In the genomic region with DNA sequence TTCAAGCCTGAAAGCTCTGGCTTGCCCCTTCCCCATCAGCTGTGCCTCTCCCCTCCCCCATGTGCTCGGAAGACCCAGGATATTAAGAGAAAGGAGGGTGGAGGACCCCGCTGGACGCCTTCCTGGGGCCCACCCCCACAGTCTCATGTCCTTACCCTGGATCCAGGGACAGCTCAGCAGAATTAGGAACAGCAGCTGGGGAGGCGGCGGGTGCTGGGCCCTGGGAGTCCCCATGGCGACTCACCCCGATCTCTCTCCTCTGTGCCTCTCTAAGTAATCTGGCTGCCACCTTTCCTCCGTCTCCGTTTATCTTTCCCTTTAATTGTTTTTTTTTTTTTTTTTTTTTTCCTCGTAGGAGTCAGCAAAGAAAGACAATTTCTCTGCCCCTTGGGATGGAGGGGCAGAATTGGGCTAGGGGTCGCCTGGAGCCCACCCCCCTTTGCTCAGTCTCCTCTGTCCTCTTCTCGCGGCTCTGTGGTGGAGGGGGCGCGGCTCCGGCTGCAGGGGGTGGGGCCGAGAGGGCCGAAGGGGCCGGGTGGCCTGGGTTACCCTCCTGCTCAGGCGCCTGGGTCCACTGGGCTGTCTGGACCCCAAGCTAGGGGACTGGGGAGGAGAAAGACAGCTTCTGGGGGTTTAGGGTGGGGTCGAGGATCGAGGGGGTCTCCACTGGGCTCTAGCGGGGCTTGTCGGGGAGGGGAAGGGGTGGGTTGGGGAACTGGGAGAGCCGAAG, we compare ENCODE assay signal across 1 cellular context.
TF ChIP-seq lines count a peak whose summit lies in the region.

No MANE protein-coding gene starts in this region.

TF ChIP-seq in K562, 482 proteins besides CTCF, POLR2A, EP300 and RAD21:
- TF ChIP-seq ZBTB7A (IDR thresholded peaks at IDR 0.05; ENCODE audit: borderline replicate concordance, control insufficient read depth, low read depth, low read length) = 0 out of 2 replicates have a peak, but pooled peaks have one; percentile 24
- TF ChIP-seq ZNF253 (CRISPR knock-in tag; conservative IDR thresholded peaks at IDR 0.05) = no peak
TF ChIP-seq in K562: peak in this region for 1.
